Comparison of ENCODE assay signal across 43 cellular contexts in the genomic region with DNA sequence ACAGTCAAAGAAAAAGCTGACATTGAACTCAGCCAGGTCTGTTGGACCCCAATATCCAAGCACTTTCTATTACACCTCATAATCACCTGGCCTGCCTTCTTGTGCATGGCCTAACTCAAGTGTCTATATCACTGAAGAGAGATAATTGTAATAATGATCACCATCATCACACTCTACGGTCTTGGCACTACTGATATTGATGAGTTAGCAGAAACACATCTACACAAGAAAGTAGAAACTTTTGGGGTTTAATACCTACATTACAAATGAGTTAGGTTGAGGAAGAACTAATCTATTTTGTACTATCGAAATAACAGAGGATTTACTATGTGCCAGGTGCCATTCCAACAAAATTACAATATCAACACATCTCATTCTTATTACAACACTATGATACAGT. TPM values are rescaled to one million over a fixed set of nuclear protein-coding genes. Genes with fewer than 3 reads are reported as not detected.
"Had no signal": no experiment of that assay in that cellular context is flagged by ENCODE, and none has a peak within 500 bp of the region (broad histone marks: within the 10 kb centered on the region; RNA-seq: fewer than 3 reads in every experiment).

No MANE protein-coding gene starts in this region.

- H3K27ac Mint-ChIP-seq: activated naive CD4-positive, alpha-beta T cell treated with anti-CD3 and anti-CD28 coated beads for 36 hours; activated naive CD4-positive, alpha-beta T cell treated with anti-CD3 and anti-CD28 coated beads, Interleukin-2, amount 10 ng/mL, durations not matched to agents 7 days and 5 days; activated naive CD4-positive, alpha-beta T cell treated with anti-CD3 and anti-CD28 coated beads, Interleukin-2, amount 50 U/mL, for 24 hours; activated naive CD4-positive, alpha-beta T cell treated with anti-CD3 and anti-CD28 coated beads, Interleukin-2, amount 50 U/mL, for 72 hours; activated naive CD8-positive, alpha-beta T cell; activated naive CD8-positive, alpha-beta T cell treated with anti-CD3 and anti-CD28 coated beads for 36 hours; activated naive CD8-positive, alpha-beta T cell treated with anti-CD3 and anti-CD28 coated beads, Interleukin-2, amount 10 ng/mL, durations not matched to agents 7 days and 5 days; activated naive CD8-positive, alpha-beta T cell treated with anti-CD3 and anti-CD28 coated beads, Interleukin-2, amount 50 U/mL, for 24 hours; activated T-cell treated with anti-CD3 and anti-CD28 coated beads, Interleukin-2, amount 50 U/mL, for 24 hours; activated T-cell treated with anti-CD3 and anti-CD28 coated beads, Interleukin-2, amount 50 U/mL, for 72 hours; activated T-helper 1 cell treated with anti-CD3 and anti-CD28 coated beads, Interleukin-12 subunit alpha, Interleukin-12 subunit beta, Interleukin-2, Interleukin-4 antibody, amounts not matched to agents 30 ng/mL and 10 ng/mL and 1 ng/mL, durations not matched to agents 14 hours and 24 hours and 36 hours; activated T-helper 17 cell treated with anti-CD3 and anti-CD28 coated beads, Interleukin-2, amount 50 U/mL, for 72 hours; activated T-helper 2 cell treated with anti-CD3 and anti-CD28 coated beads, Interferon-gamma antibody, Interleukin-2, Interleukin-4, amounts not matched to agents 10 μg/mL and 5 μg/mL and 100 μg/mL, durations not matched to agents 14 hours and 24 hours and 36 hours; brain had no signal

- H3K4me1 Mint-ChIP-seq: activated naive CD4-positive, alpha-beta T cell treated with anti-CD3 and anti-CD28 coated beads, Interleukin-2, amount 10 ng/mL, durations not matched to agents 7 days and 5 days; activated naive CD4-positive, alpha-beta T cell treated with anti-CD3 and anti-CD28 coated beads, Interleukin-2, amount 50 U/mL, for 24 hours; activated naive CD8-positive, alpha-beta T cell treated with anti-CD3 and anti-CD28 coated beads for 36 hours; activated naive CD8-positive, alpha-beta T cell treated with anti-CD3 and anti-CD28 coated beads, Interleukin-2, amount 10 ng/mL, durations not matched to agents 7 days and 5 days; activated naive CD8-positive, alpha-beta T cell treated with anti-CD3 and anti-CD28 coated beads, Interleukin-2, amount 50 U/mL, for 24 hours; activated T-helper 17 cell treated with anti-CD3 and anti-CD28 coated beads, Interleukin-2, amount 50 U/mL, for 72 hours; central memory CD8-positive, alpha-beta T cell had no signal

- H3K27ac ChIP-seq: adrenal gland, ascending aorta, body of pancreas, brain microvascular endothelial cell, breast epithelium, cardiac muscle cell had no signal

- H3K4me1 ChIP-seq: adrenal gland, ascending aorta, body of pancreas, breast epithelium had no signal

- H3K27me3 ChIP-seq: adrenal gland, ascending aorta, body of pancreas, brain microvascular endothelial cell, breast epithelium, cardiac muscle cell had no signal

- H3K27me3 Mint-ChIP-seq: activated naive CD4-positive, alpha-beta T cell treated with anti-CD3 and anti-CD28 coated beads, Interleukin-2, amount 10 ng/mL, durations not matched to agents 7 days and 5 days; activated naive CD4-positive, alpha-beta T cell treated with anti-CD3 and anti-CD28 coated beads, Interleukin-2, amount 50 U/mL, for 24 hours; activated naive CD8-positive, alpha-beta T cell; activated naive CD8-positive, alpha-beta T cell treated with anti-CD3 and anti-CD28 coated beads for 36 hours; activated naive CD8-positive, alpha-beta T cell treated with anti-CD3 and anti-CD28 coated beads, Interleukin-2, amount 10 ng/mL, durations not matched to agents 7 days and 5 days; activated naive CD8-positive, alpha-beta T cell treated with anti-CD3 and anti-CD28 coated beads, Interleukin-2, amount 50 U/mL, for 24 hours; activated T-cell treated with anti-CD3 and anti-CD28 coated beads, Interleukin-2, amount 50 U/mL, for 24 hours; activated T-helper 17 cell treated with anti-CD3 and anti-CD28 coated beads, Interleukin-2, amount 50 U/mL, for 72 hours; brain; central memory CD8-positive, alpha-beta T cell had no signal

- H3K9me3 ChIP-seq: adrenal gland, ascending aorta, body of pancreas, breast epithelium had no signal

- ATAC-seq: activated naive CD4-positive, alpha-beta T cell treated with anti-CD3 and anti-CD28 coated beads, Interleukin-2, amount 50 U/mL, for 72 hours; activated naive CD8-positive, alpha-beta T cell treated with anti-CD3 and anti-CD28 coated beads, Interleukin-2, amount 50 U/mL, for 24 hours; activated T-cell treated with anti-CD3 and anti-CD28 coated beads, Interleukin-2, amount 50 U/mL, for 4 hours; activated T-cell treated with anti-CD3 and anti-CD28 coated beads, Interleukin-2, amount 50 U/mL, for 72 hours; activated T-helper 17 cell treated with anti-CD3 and anti-CD28 coated beads, Interleukin-2, amount 50 U/mL, for 72 hours; body of pancreas had no signal

- H3K36me3 ChIP-seq: adrenal gland, ascending aorta, brain microvascular endothelial cell, breast epithelium, cardiac muscle cell had no signal

- FAIRE-seq: astrocyte, bronchial epithelial cell had no signal

- H3K36me3 Mint-ChIP-seq: activated naive CD4-positive, alpha-beta T cell treated with anti-CD3 and anti-CD28 coated beads, Interleukin-2, amount 10 ng/mL, durations not matched to agents 7 days and 5 days; activated naive CD4-positive, alpha-beta T cell treated with anti-CD3 and anti-CD28 coated beads, Interleukin-2, amount 50 U/mL, for 24 hours; activated naive CD8-positive, alpha-beta T cell; activated naive CD8-positive, alpha-beta T cell treated with anti-CD3 and anti-CD28 coated beads for 36 hours; activated naive CD8-positive, alpha-beta T cell treated with anti-CD3 and anti-CD28 coated beads, Interleukin-2, amount 10 ng/mL, durations not matched to agents 7 days and 5 days; brain had no signal

- DNase-seq: activated effector memory CD4-positive, alpha-beta T cell treated with anti-CD3 and anti-CD28 coated beads, Interleukin-2, amount 50 U/mL, for 16 hours; activated effector memory CD4-positive, alpha-beta T cell treated with Interleukin-2 at 50 U/mL for 16 hours; activated gamma-delta T cell; activated gamma-delta T cell treated with Interleukin-2 at 50 U/mL for 16 hours; activated naive CD4-positive, alpha-beta T cell; activated naive CD4-positive, alpha-beta T cell treated with anti-CD3 and anti-CD28 coated beads for 36 hours; activated naive CD4-positive, alpha-beta T cell treated with anti-CD3 and anti-CD28 coated beads, Interleukin-2, amount 10 ng/mL, durations not matched to agents 7 days and 5 days; activated naive CD4-positive, alpha-beta T cell treated with anti-CD3 and anti-CD28 coated beads, Interleukin-2, amount 50 U/mL, for 16 hours; activated naive CD4-positive, alpha-beta T cell treated with Interleukin-2 at 50 U/mL for 16 hours; activated naive CD8-positive, alpha-beta T cell treated with anti-CD3 and anti-CD28 coated beads for 36 hours; activated naive CD8-positive, alpha-beta T cell treated with anti-CD3 and anti-CD28 coated beads, Interleukin-2, amount 10 ng/mL, durations not matched to agents 7 days and 5 days; activated naive CD8-positive, alpha-beta T cell treated with anti-CD3 and anti-CD28 coated beads, Interleukin-2, amount 50 U/mL, for 24 hours; activated T-cell treated with anti-CD3 and anti-CD28 coated beads, Interleukin-2, amount 50 U/mL, for 24 hours; activated T-cell treated with anti-CD3 and anti-CD28 coated beads, Interleukin-2, amount 50 U/mL, for 4 hours; activated T-cell treated with anti-CD3 and anti-CD28 coated beads, Interleukin-2, amount 50 U/mL, for 48 hours; activated T-cell treated with anti-CD3 and anti-CD28 coated beads, Interleukin-2, amount 50 U/mL, for 72 hours; adrenal gland; amniotic stem cell; amygdala; anterior cingulate cortex; aorta; body of pancreas; brain microvascular endothelial cell; caudate nucleus; central memory CD4-positive, alpha-beta T cell; cerebellar nuclear complex had no signal

- H3K4me3 Mint-ChIP-seq: activated naive CD4-positive, alpha-beta T cell treated with anti-CD3 and anti-CD28 coated beads for 36 hours; activated naive CD4-positive, alpha-beta T cell treated with anti-CD3 and anti-CD28 coated beads, Interleukin-2, amount 10 ng/mL, durations not matched to agents 7 days and 5 days; activated naive CD4-positive, alpha-beta T cell treated with anti-CD3 and anti-CD28 coated beads, Interleukin-2, amount 50 U/mL, for 24 hours; activated naive CD8-positive, alpha-beta T cell; activated naive CD8-positive, alpha-beta T cell treated with anti-CD3 and anti-CD28 coated beads for 36 hours; activated naive CD8-positive, alpha-beta T cell treated with anti-CD3 and anti-CD28 coated beads, Interleukin-2, amount 10 ng/mL, durations not matched to agents 7 days and 5 days; activated naive CD8-positive, alpha-beta T cell treated with anti-CD3 and anti-CD28 coated beads, Interleukin-2, amount 50 U/mL, for 24 hours; activated T-cell treated with anti-CD3 and anti-CD28 coated beads, Interleukin-2, amount 50 U/mL, for 24 hours; activated T-cell treated with anti-CD3 and anti-CD28 coated beads, Interleukin-2, amount 50 U/mL, for 4 hours; activated T-cell treated with anti-CD3 and anti-CD28 coated beads, Interleukin-2, amount 50 U/mL, for 72 hours; activated T-helper 1 cell treated with anti-CD3 and anti-CD28 coated beads, Interleukin-12 subunit alpha, Interleukin-12 subunit beta, Interleukin-2, Interleukin-4 antibody, amounts not matched to agents 30 ng/mL and 10 ng/mL and 1 ng/mL, durations not matched to agents 14 hours and 24 hours and 36 hours; activated T-helper 17 cell treated with anti-CD3 and anti-CD28 coated beads, Interleukin-2, amount 50 U/mL, for 72 hours; brain; central memory CD8-positive, alpha-beta T cell had no signal

- H3K4me3 ChIP-seq: adrenal gland, ascending aorta, body of pancreas, breast epithelium, cardiac muscle cell had no signal

RNA-seq across cellular contexts. Expression of a gene that starts 30.7 kb away (rescaled TPM):
- total RNA-seq: activated naive CD4-positive, alpha-beta T cell treated with anti-CD3 and anti-CD28 coated beads for 36 hours; activated naive CD4-positive, alpha-beta T cell treated with anti-CD3 and anti-CD28 coated beads, Interleukin-2, amount 50 U/mL, for 72 hours; activated naive CD8-positive, alpha-beta T cell treated with anti-CD3 and anti-CD28 coated beads for 36 hours; activated naive CD8-positive, alpha-beta T cell treated with anti-CD3 and anti-CD28 coated beads, Interleukin-2, amount 10 ng/mL, durations not matched to agents 7 days and 5 days; activated T-cell treated with anti-CD3 and anti-CD28 coated beads, Interleukin-2, amount 50 U/mL, for 4 hours; activated T-cell treated with anti-CD3 and anti-CD28 coated beads, Interleukin-2, amount 50 U/mL, for 72 hours; activated T-helper 1 cell treated with anti-CD3 and anti-CD28 coated beads, Interleukin-12 subunit alpha, Interleukin-12 subunit beta, Interleukin-2, Interleukin-4 antibody, amounts not matched to agents 30 ng/mL and 10 ng/mL and 1 ng/mL, durations not matched to agents 14 hours and 24 hours and 36 hours; activated T-helper 17 cell treated with anti-CD3 and anti-CD28 coated beads, Interleukin-2, amount 50 U/mL, for 72 hours; activated T-helper 2 cell treated with anti-CD3 and anti-CD28 coated beads, Interferon-gamma antibody, Interleukin-2, Interleukin-4, amounts not matched to agents 10 μg/mL and 5 μg/mL and 100 μg/mL, durations not matched to agents 14 hours and 24 hours and 36 hours; adrenal gland; aorta; ascending aorta; astrocyte; body of pancreas; breast epithelium; bronchial epithelial cell; cardiac muscle cell; cardiac septum; cerebellum; chondrocyte had no signal
- polyA plus RNA-seq: adipose tissue, adrenal gland, aorta had no signal
